ENCODE assay signal across 11 cellular contexts in genomic region chr16:84795338-84796053, GRCh38. TPM values are rescaled to one million over a fixed set of nuclear protein-coding genes. Genes with fewer than 3 reads are reported as not detected.
A peak's percentile ranks its signal among the peaks of the same experiment; 100 is the strongest.
DNase-seq lines count a peak whose midpoint lies in the region; ATAC-seq and TF ChIP-seq lines count a peak whose summit lies in the region.
"Had no signal": no experiment of that assay in that cellular context is flagged by ENCODE, and none has a peak within 500 bp of the region (broad histone marks: within the 10 kb centered on the region; RNA-seq: fewer than 3 reads in every experiment).

No MANE protein-coding gene starts in this region.

- H3K27ac ChIP-seq in GM23338 (ENCODE audit: low read depth) (no peak overlapping the region), cingulate gyrus (ENCODE audit: low read depth, low read length) (peak overlapping the region; percentile 55)

- no peaks in the 10 kb centered on the region for H3K4me1 ChIP-seq in GM23338 (ENCODE audit: insufficient read depth)

- H3K79me2 ChIP-seq in GM23338 (replicated peaks; ENCODE audit: insufficient read depth): no peaks in the 10 kb centered on the region

- H4K20me1 ChIP-seq in GM23338 (replicated peaks; ENCODE audit: insufficient read depth): no peaks in the 10 kb centered on the region

- no peaks in the 10 kb centered on the region for H3K36me3 ChIP-seq in GM23338 (ENCODE audit: insufficient read depth)

- no peak overlapping the region for H3K4me3 ChIP-seq in GM23338

- DNase-seq in GM23338 (ENCODE audit: low spot score) (peak; percentile 27), left lobe of liver (ENCODE audit: low spot score) (no peak), stromal cell of bone marrow (ENCODE audit: low read depth) (peak; percentile 96), medulla oblongata (ENCODE audit: extremely low spot score) (no peak), NCI-H1436 (lab: John Stamatoyannopoulos, UW) (no peak), putamen (ENCODE audit: low spot score) (no peak), SKM-1 treated with dmso at 0.1 percent for 144 hours (lab: John Stamatoyannopoulos, UW; ENCODE audit: unreplicated experiment) (no peak)
- DNase-seq: activated T-cell treated with anti-CD3 and anti-CD28 coated beads for 4 hours; effector CD8-positive, alpha-beta T cell; NCI-H2081 had no signal

- H2AFZ ChIP-seq in GM23338: 0 out of 2 replicates have a peak overlapping the region, but pooled peaks have one; percentile 23

- no peaks in the 10 kb centered on the region for H3K36me3 Mint-ChIP-seq in GM23338 (ENCODE audit: low read depth)

- H3K9me2 ChIP-seq in GM23338 (ENCODE audit: insufficient read depth): no peaks in the 10 kb centered on the region

- H3K4me1 Mint-ChIP-seq in GM23338: peaks cover 4% of the 10 kb centered on the region; the same call in 2 of the 3 replicates

- H3K27me3 Mint-ChIP-seq in GM23338 (ENCODE audit: insufficient read depth, low read depth, poor library complexity): peaks cover 5% of the 10 kb centered on the region

- no peak for TF ChIP-seq CTCF in GM23338 (conservative IDR thresholded peaks at IDR 0.05; ENCODE audit: low read depth in 2 of 2)

- ATAC-seq in GM23338 (no peak), left lobe of liver (peak; percentile 56)

- no peaks in the 10 kb centered on the region for H3K9me3 Mint-ChIP-seq in GM23338

- no peaks in the 10 kb centered on the region for H3K27me3 ChIP-seq in GM23338 (ENCODE audit: insufficient read depth)

- H3F3A ChIP-seq in GM23338 (replicated peaks; ENCODE audit: low read depth): no peaks in the 10 kb centered on the region

- H3K4me3 Mint-ChIP-seq in GM23338: no peak overlapping the region

- H3K27ac Mint-ChIP-seq in GM23338: peak overlapping the region; percentile 80; the same call in 1 of the 2 replicates

- no peak overlapping the region for H3K4me2 ChIP-seq in GM23338

TF ChIP-seq in GM23338, 12 proteins besides CTCF, POLR2A, EP300 and RAD21:
- no peak for TF ChIP-seq ZNF331 (CRISPR knock-in tag; IDR thresholded peaks at IDR 0.05; ENCODE audit: low read depth)
- TF ChIP-seq EZH2 (IDR thresholded peaks at IDR 0.05; ENCODE audit: low read depth, unreplicated experiment): no peak
- no peak for TF ChIP-seq JUNB (IDR thresholded peaks at IDR 0.05; ENCODE audit: unreplicated experiment)

RNA-seq across cellular contexts. Expression of gene CRISPLD2, which starts 24.3 kb away (rescaled TPM):
- 6.0 and 8.3 TPM in 2 replicates for total RNA-seq in GM23338 (2014; rRNA removed; shearing (Covaris generic))
- 2.1 and 2.6 TPM in 2 replicates for polyA plus RNA-seq in GM23338 (2016; fragmentation: Nextera tagmentation; extraction: Ambion mirVana)
- total RNA-seq in left lobe of liver: 4.5 TPM

Comparison
In these comparisons a context has a peak if more than half of its experiments do, and no peak if none do; other contexts are left out.
1. DNase-seq: peak in GM23338 (single experiment) and stromal cell of bone marrow (single experiment); none in left lobe of liver (single experiment), medulla oblongata (single experiment), NCI-H1436 (single experiment), putamen (single experiment) and SKM-1 treated with dmso at 0.1 percent for 144 hours (single experiment).